Comparison of ENCODE assay signal across 15 cellular contexts in the genomic region with DNA sequence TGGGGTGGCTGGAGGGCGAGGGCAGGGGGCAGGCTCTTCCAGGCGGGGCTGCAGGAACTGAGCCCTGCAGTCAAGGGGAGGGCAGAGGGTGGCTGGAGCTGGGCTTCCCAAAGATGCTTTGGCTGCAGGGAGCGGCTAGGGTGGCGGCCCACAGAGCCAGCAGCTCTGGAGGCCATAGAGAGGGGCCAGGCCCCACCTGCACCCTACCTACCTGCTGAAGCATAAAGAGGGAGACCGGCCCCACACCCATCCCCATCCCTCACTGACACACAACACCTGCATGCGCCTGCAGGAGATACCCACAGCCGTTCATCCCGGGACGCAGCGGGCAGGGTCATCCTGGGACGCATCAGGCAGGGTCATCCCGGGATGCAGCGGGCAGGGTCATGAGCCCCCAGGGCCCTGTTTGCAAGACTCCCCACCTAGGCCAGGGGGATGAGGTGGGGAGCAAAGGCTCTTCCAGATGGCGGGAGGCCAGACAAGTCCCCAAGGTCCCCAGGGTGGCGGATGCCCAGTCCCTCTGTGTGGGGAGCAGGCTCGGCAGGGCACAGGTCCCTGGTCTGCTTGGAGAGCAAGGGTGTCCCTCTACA.
"Had no signal": no experiment of that assay in that cellular context is flagged by ENCODE, and none has a peak within 500 bp of the region (broad histone marks: within the 10 kb centered on the region; RNA-seq: fewer than 3 reads in every experiment).

No MANE protein-coding gene starts in this region.

- ATAC-seq: naive thymus-derived CD8-positive, alpha-beta T cell had no signal

- H3K4me3 ChIP-seq: colonic mucosa, esophagus squamous epithelium, gastroesophageal sphincter, mucosa of descending colon, prostate gland, upper lobe of left lung, uterus had no signal

- H3K36me3 Mint-ChIP-seq: naive thymus-derived CD8-positive, alpha-beta T cell had no signal

- H3K27me3 Mint-ChIP-seq: naive thymus-derived CD8-positive, alpha-beta T cell had no signal

- H3K27ac ChIP-seq: colonic mucosa, esophagus squamous epithelium, gastroesophageal sphincter, parathyroid adenoma, prostate gland, upper lobe of left lung, uterus had no signal

- H3K36me3 ChIP-seq: colonic mucosa, esophagus squamous epithelium, gastroesophageal sphincter, prostate gland, upper lobe of left lung, uterus had no signal

- H3K9me3 ChIP-seq: colonic mucosa, esophagus squamous epithelium, gastroesophageal sphincter, mucosa of descending colon, prostate gland, upper lobe of left lung, uterus had no signal

- H3K27me3 ChIP-seq: colonic mucosa, upper lobe of left lung, uterus had no signal

- H3K4me1 ChIP-seq: parathyroid adenoma, prostate gland had no signal

- H3K9ac ChIP-seq: parathyroid adenoma had no signal

- H3K9me3 Mint-ChIP-seq: naive thymus-derived CD8-positive, alpha-beta T cell; neural crest cell had no signal

- DNase-seq: colonic mucosa; dermis blood vessel endothelial cell; esophagus squamous epithelium; glutamatergic neuron; islet precursor cell; naive thymus-derived CD8-positive, alpha-beta T cell; occipital lobe; stimulated activated naive CD4-positive, alpha-beta T cell treated with Interleukin-2 at 50 U/mL for 16 hours had no signal
